Comparison of ENCODE assay signal across 17 cellular contexts in the genomic region with DNA sequence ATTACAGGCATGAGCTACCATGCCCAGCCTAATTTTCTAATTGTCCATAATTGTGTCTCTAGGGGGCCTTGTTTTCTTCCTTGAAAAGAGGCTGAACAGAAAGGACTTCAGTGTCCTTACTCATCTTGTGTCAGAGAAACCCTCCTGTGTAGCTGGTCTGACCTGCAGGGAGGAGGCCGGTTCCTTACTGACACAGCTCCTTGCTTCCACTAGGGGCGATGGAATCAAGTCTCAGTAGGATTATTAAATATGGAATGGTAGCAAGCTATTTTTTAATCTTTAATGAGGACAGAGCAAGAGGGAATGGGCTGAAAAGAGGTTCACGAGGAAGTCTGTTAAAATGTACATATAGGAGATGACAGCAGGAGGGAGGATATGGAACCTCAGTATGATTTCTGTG. TPM values are rescaled to one million over a fixed set of nuclear protein-coding genes. Genes with fewer than 3 reads are reported as not detected.
A peak's percentile ranks its signal among the peaks of the same experiment; 100 is the strongest.
DNase-seq lines count a peak whose midpoint lies in the region; ATAC-seq, FAIRE-seq and TF ChIP-seq lines count a peak whose summit lies in the region.
"Had no signal": no experiment of that assay in that cellular context is flagged by ENCODE, and none has a peak within 500 bp of the region (broad histone marks: within the 10 kb centered on the region; RNA-seq: fewer than 3 reads in every experiment).

No MANE protein-coding gene starts in this region.

- H3K27me3 Mint-ChIP-seq in astrocyte (ENCODE audit: low read depth, unreplicated experiment): no peaks in the 10 kb centered on the region
- no peaks in the 10 kb centered on the region for H3K27me3 Mint-ChIP-seq in activated CD8-positive, alpha-beta T cell treated with anti-CD3 and anti-CD28 coated beads, Interleukin-2, amount 10 ng/mL, durations not matched to agents 7 days and 5 days (ENCODE audit: low read depth)

- peaks cover 3% of the 10 kb centered on the region for H3K4me1 Mint-ChIP-seq in astrocyte (ENCODE audit: low read depth, unreplicated experiment)
- peaks cover 9% of the 10 kb centered on the region for H3K4me1 Mint-ChIP-seq in activated CD8-positive, alpha-beta T cell treated with anti-CD3 and anti-CD28 coated beads, Interleukin-2, amount 10 ng/mL, durations not matched to agents 7 days and 5 days (ENCODE audit: low read depth)

- H4K20me1 ChIP-seq in astrocyte (ENCODE audit: insufficient read depth, low read length) (peaks cover 7% of the 10 kb centered on the region), MM.1S (ENCODE audit: insufficient read depth, low read length) (no peaks in the 10 kb centered on the region)

- FAIRE-seq in astrocyte (lab: Jason Lieb, UNC): no peak
- FAIRE-seq: GM12878, pancreas had no signal

- DNase-seq in BE2C (no peak), HEK293T (ENCODE audit: extremely low spot score) (peak; percentile 19), astrocyte (ENCODE audit: low read depth) (no peak), iPS-NIHi11 (ENCODE audit: low spot score) (peak; percentile 42), kidney tubule cell (ENCODE audit: low spot score) (no peak), NCI-H2196 treated with DMSO at 0.1 percent for 48 hours (lab: John Stamatoyannopoulos, UW; ENCODE audit: unreplicated experiment) (no peak), MM.1S (no peak)
- DNase-seq in activated CD8-positive, alpha-beta T cell treated with anti-CD3 and anti-CD28 coated beads, Interleukin-2, amount 10 ng/mL, durations not matched to agents 7 days and 5 days: no peak
- DNase-seq: activated T-cell treated with anti-CD3 and anti-CD28 coated beads for 4 hours; effector memory CD4-positive, alpha-beta T cell; heart right ventricle; NCI-H226; pancreas; stimulated activated CD4-positive, alpha-beta T cell treated with anti-CD3 and anti-CD28 coated beads, Interleukin-2, amount 100 ng/mL, for 24 hours had no signal

- TF ChIP-seq CTCF in BE2C (IDR thresholded peaks at IDR 0.05; ENCODE audit: low read depth, low read length): peak; percentile 49
- peak; percentile 23 for TF ChIP-seq CTCF in astrocyte (IDR thresholded peaks at IDR 0.05; ENCODE audit: insufficient read depth, low read depth, low read length)
- TF ChIP-seq CTCF in MM.1S (IDR thresholded peaks at IDR 0.05; ENCODE audit: low read length): no peak; the same call in 1 of the 2 replicates

- H3K9me2 ChIP-seq in MM.1S (replicated peaks; ENCODE audit: insufficient read depth, low read length): no peaks in the 10 kb centered on the region

- H3K36me3 ChIP-seq in BE2C (peaks cover 16% of the 10 kb centered on the region), astrocyte (ENCODE audit: insufficient read depth, low read length) (peaks cover 13% of the 10 kb centered on the region), MM.1S (replicated peaks; ENCODE audit: insufficient read depth, low read length) (no peaks in the 10 kb centered on the region)
- H3K36me3 ChIP-seq: pancreas had no signal

- peaks cover 40% of the 10 kb centered on the region for H3K36me3 Mint-ChIP-seq in astrocyte (ENCODE audit: low read depth, unreplicated experiment)
- peaks cover 51% of the 10 kb centered on the region for H3K36me3 Mint-ChIP-seq in activated CD8-positive, alpha-beta T cell treated with anti-CD3 and anti-CD28 coated beads, Interleukin-2, amount 10 ng/mL, durations not matched to agents 7 days and 5 days (ENCODE audit: low read depth)

- no peak overlapping the region for H3K27ac ChIP-seq in astrocyte (ENCODE audit: low read depth, low read length)
- no peak overlapping the region for H3K27ac ChIP-seq in MM.1S (ENCODE audit: low read length)
- H3K27ac ChIP-seq: heart right ventricle, pancreas had no signal

- H3K9me3 ChIP-seq in BE2C (no peaks in the 10 kb centered on the region), astrocyte (ENCODE audit: insufficient read depth, low read depth, low read length) (no peaks in the 10 kb centered on the region), MM.1S (replicated peaks; ENCODE audit: insufficient read depth, low read length) (no peaks in the 10 kb centered on the region)
- H3K9me3 ChIP-seq: heart right ventricle, pancreas had no signal

- H3K79me2 ChIP-seq in astrocyte (ENCODE audit: insufficient read depth, low read length) (no peaks in the 10 kb centered on the region), MM.1S (ENCODE audit: low read length) (peaks cover 13% of the 10 kb centered on the region; the same call in 1 of the 2 replicates)

- CTCF ChIA-PET in HEK293T (lab: Yijun Ruan, JAX): no interaction called here
- CTCF ChIA-PET in activated CD8-positive, alpha-beta T cell treated with anti-CD3 and anti-CD28 coated beads, Interleukin-2, amount 10 ng/mL, durations not matched to agents 7 days and 5 days (lab: Charles Lee): interaction anchor here (1.1 to 6.7 kb wide), 2 partner anchors 9 to 15 kb away, joined by 11 to 26 read pairs; partner anchors contain the start of genes LPCAT4, NOP10 and NUTM1

- H3F3A ChIP-seq in MM.1S (ENCODE audit: insufficient read depth, low read length): no peaks in the 10 kb centered on the region

- H2AFZ ChIP-seq in astrocyte (ENCODE audit: low read depth, low read length) (no peak overlapping the region), MM.1S (ENCODE audit: low read length) (no peak overlapping the region)

- H3K27ac Mint-ChIP-seq in astrocyte (ENCODE audit: unreplicated experiment): no peak overlapping the region
- no peak overlapping the region for H3K27ac Mint-ChIP-seq in activated CD8-positive, alpha-beta T cell treated with anti-CD3 and anti-CD28 coated beads, Interleukin-2, amount 10 ng/mL, durations not matched to agents 7 days and 5 days

- H3K9ac ChIP-seq in astrocyte (ENCODE audit: low read length) (no peak overlapping the region), MM.1S (ENCODE audit: low read length) (no peak overlapping the region)

- H3K4me2 ChIP-seq in astrocyte (ENCODE audit: low read length) (no peak overlapping the region), MM.1S (ENCODE audit: low read depth, low read length) (no peak overlapping the region)

- H3K4me1 ChIP-seq in BE2C (no peaks in the 10 kb centered on the region), astrocyte (ENCODE audit: insufficient read depth, low read length) (no peaks in the 10 kb centered on the region), MM.1S (ENCODE audit: low read length) (no peaks in the 10 kb centered on the region)
- H3K4me1 ChIP-seq: heart right ventricle, pancreas had no signal

- ATAC-seq in activated CD8-positive, alpha-beta T cell treated with anti-CD3 and anti-CD28 coated beads, Interleukin-2, amount 10 ng/mL, durations not matched to agents 7 days and 5 days: no peak
- ATAC-seq: GM12878, heart right ventricle, pancreas had no signal

- H3K27me3 ChIP-seq in BE2C (no peaks in the 10 kb centered on the region), astrocyte (ENCODE audit: insufficient read depth, low read length) (no peaks in the 10 kb centered on the region), MM.1S (replicated peaks; ENCODE audit: insufficient read depth, low read length) (no peaks in the 10 kb centered on the region)
- H3K27me3 ChIP-seq: heart right ventricle, pancreas had no signal

- H3K4me3 ChIP-seq in BE2C (ENCODE audit: low read depth, low read length): no peak overlapping the region
- H3K4me3 ChIP-seq in astrocyte (ENCODE audit: insufficient read depth, low read depth, low read length): no peak overlapping the region
- H3K4me3 ChIP-seq in MM.1S (ENCODE audit: low read length): no peak overlapping the region
- H3K4me3 ChIP-seq: GM12878, heart right ventricle, pancreas had no signal

- POLR2A ChIA-PET in HEK293T (lab: Yijun Ruan, JAX): interaction anchor here (1.0 to 1.6 kb wide), 2 partner anchors 8 to 135 kb away, joined by 3 to 6 read pairs; partner anchors contain the start of gene LPCAT4
- POLR2A ChIA-PET in activated CD8-positive, alpha-beta T cell treated with anti-CD3 and anti-CD28 coated beads, Interleukin-2, amount 10 ng/mL, durations not matched to agents 7 days and 5 days (lab: Charles Lee): no interaction called here

- H3K9me3 Mint-ChIP-seq in astrocyte (ENCODE audit: unreplicated experiment): no peaks in the 10 kb centered on the region
- no peaks in the 10 kb centered on the region for H3K9me3 Mint-ChIP-seq in activated CD8-positive, alpha-beta T cell treated with anti-CD3 and anti-CD28 coated beads, Interleukin-2, amount 10 ng/mL, durations not matched to agents 7 days and 5 days (ENCODE audit: insufficient read depth)

- H3K4me3 Mint-ChIP-seq in astrocyte (ENCODE audit: unreplicated experiment): no peak overlapping the region
- H3K4me3 Mint-ChIP-seq in activated CD8-positive, alpha-beta T cell treated with anti-CD3 and anti-CD28 coated beads, Interleukin-2, amount 10 ng/mL, durations not matched to agents 7 days and 5 days: no peak overlapping the region

TF ChIP-seq in HEK293T, 16 proteins besides CTCF, POLR2A, EP300 and RAD21:
- no peak for TF ChIP-seq BHLHE40 (IDR thresholded peaks at IDR 0.05; ENCODE audit: borderline replicate concordance)

RNA-seq across cellular contexts. Expression of gene LPCAT4, which starts 8.6 kb away (rescaled TPM):
- 60.3 TPM for polyA plus RNA-seq in BE2C (2012; ENCODE audit: insufficient read depth, insufficient read length, low read depth)
- 44.4 TPM in 2 replicates for total RNA-seq in astrocyte
- 100 to 1,000 TPM; 106 to 115 TPM for total RNA-seq in activated CD8-positive, alpha-beta T cell treated with anti-CD3 and anti-CD28 coated beads, Interleukin-2, amount 10 ng/mL, durations not matched to agents 7 days and 5 days

RNA-seq across cellular contexts. Expression of gene NUTM1, which starts 15.3 kb away (rescaled TPM):
- 0.15 TPM for polyA plus RNA-seq in BE2C (2012; ENCODE audit: insufficient read depth, insufficient read length, low read depth)
- not detected in 2 replicates for total RNA-seq in astrocyte
- not detected for total RNA-seq in activated CD8-positive, alpha-beta T cell treated with anti-CD3 and anti-CD28 coated beads, Interleukin-2, amount 10 ng/mL, durations not matched to agents 7 days and 5 days
- total RNA-seq: heart right ventricle, LHCN-M2, lung microvascular endothelial cell, pancreas had no signal
- polyA plus RNA-seq: pancreas had no signal

RNA-seq across cellular contexts. Expression of gene NOP10, which starts 15.4 kb away (rescaled TPM):
- 575 TPM for polyA plus RNA-seq in BE2C (2012; ENCODE audit: insufficient read depth, insufficient read length, low read depth)
- 209 and 224 TPM in 2 replicates for total RNA-seq in astrocyte
- total RNA-seq in activated CD8-positive, alpha-beta T cell treated with anti-CD3 and anti-CD28 coated beads, Interleukin-2, amount 10 ng/mL, durations not matched to agents 7 days and 5 days: 100 to 1,000 TPM; 180 to 182 TPM

RNA-seq across cellular contexts. Expression of gene SLC12A6, which starts 20.8 kb away (rescaled TPM):
- polyA plus RNA-seq in BE2C (2012; ENCODE audit: insufficient read depth, insufficient read length, low read depth): 1.1 TPM
- 15.8 and 17.8 TPM in 2 replicates for total RNA-seq in astrocyte
- total RNA-seq in activated CD8-positive, alpha-beta T cell treated with anti-CD3 and anti-CD28 coated beads, Interleukin-2, amount 10 ng/mL, durations not matched to agents 7 days and 5 days: 10 to 100 TPM; 24.8 to 25.3 TPM

Comparison
In these comparisons a context has a peak if more than half of its experiments do, and no peak if none do; other contexts are left out.
1. DNase-seq: peak in HEK293T (single experiment) and iPS-NIHi11 (single experiment); none in BE2C (single experiment), astrocyte (single experiment), activated CD8-positive, alpha-beta T cell treated with anti-CD3 and anti-CD28 coated beads, Interleukin-2, amount 10 ng/mL, durations not matched to agents 7 days and 5 days (single experiment), kidney tubule cell (single experiment), NCI-H2196 treated with DMSO at 0.1 percent for 48 hours (single experiment) and MM.1S (single experiment).